ENCODE assay signal across 8 cellular contexts in genomic region chr19:38374332-38375097, GRCh38. TPM values are rescaled to one million over a fixed set of nuclear protein-coding genes. Genes with fewer than 3 reads are reported as not detected.
DNase-seq lines count a peak whose midpoint lies in the region; ATAC-seq and TF ChIP-seq lines count a peak whose summit lies in the region.

Gene PSMD8 (plus strand): TSS chr19:38374571. CDS start chr19:38374602, 31 bp downstream.

- dilution Hi-C loops in mammary epithelial cell (cut with HindIII; ENCODE audit: low sequenced_read_pairs): no loop called here

- no peaks in the 10 kb centered on the region for H4K20me1 ChIP-seq in mammary epithelial cell (ENCODE audit: insufficient read depth, low read length)

- H2AFZ ChIP-seq in mammary epithelial cell (ENCODE audit: low read depth, low read length): peak within 1 kb of the TSS; percentile 89

- ATAC-seq in GM18873 (IDR thresholded peaks at IDR 0.05; ENCODE audit: low FRiP score, unreplicated experiment): peak; percentile 84
- peak; percentile 89 for ATAC-seq in HG03139 (IDR thresholded peaks at IDR 0.05; ENCODE audit: unreplicated experiment)

- H3K9ac ChIP-seq in mammary epithelial cell (ENCODE audit: insufficient read depth, low read length) (peak within 1 kb of the TSS; percentile 92), iPS-20b (ENCODE audit: low read depth, low read length) (peak within 1 kb of the TSS; percentile 96)

- H3K27me3 ChIP-seq in WERI-Rb-1 (ENCODE audit: insufficient read depth, low read depth, severe bottlenecking): no peaks in the 10 kb centered on the region
- no peaks in the 10 kb centered on the region for H3K27me3 ChIP-seq in mammary epithelial cell (ENCODE audit: insufficient read depth, low read length)
- peaks cover 10% of the 10 kb centered on the region; the same call in 1 of the 2 replicates for H3K27me3 ChIP-seq in iPS-20b (ENCODE audit: insufficient read depth, low read length)

- H3K4me2 ChIP-seq in mammary epithelial cell (ENCODE audit: insufficient read depth, low read depth, low read length): peak within 1 kb of the TSS; percentile 86

- BruUV-seq in mammary epithelial cell (replicated peaks; lab: Mats Ljungman, UMichigan): TSS peak; percentile 14

- intact Hi-C loops in mammary epithelial cell (cut with micrococcal nuclease): loop anchor here (1.0 kb wide), 3 partner anchors 12 to 38 kb away; no protein-coding TSS in a partner anchor

- H3K79me2 ChIP-seq in mammary epithelial cell (ENCODE audit: insufficient read depth, low read length): peaks cover 44% of the 10 kb centered on the region

- in situ Hi-C loops in mammary epithelial cell (cut with MboI; ENCODE audit: low sequenced_read_pairs in 2 of 2): no loop called here

- peak; percentile 99 for DNase-seq in AG08395 (ENCODE audit: low spot score)
- DNase-seq in NCI-H2227 (lab: John Stamatoyannopoulos, UW; ENCODE audit: unreplicated experiment): peak; percentile 100
- peak; percentile 99 for DNase-seq in WERI-Rb-1
- peak; percentile 99 for DNase-seq in mammary epithelial cell

- H3K4me1 ChIP-seq in mammary epithelial cell (ENCODE audit: insufficient read depth, low read length) (peaks cover 14% of the 10 kb centered on the region), iPS-20b (ENCODE audit: insufficient read depth, low read length) (no peaks in the 10 kb centered on the region)

- H3K27ac ChIP-seq in WERI-Rb-1: peak within 1 kb of the TSS; percentile 92
- H3K27ac ChIP-seq in mammary epithelial cell (ENCODE audit: insufficient read depth, low read depth, low read length): peak within 1 kb of the TSS; percentile 83
- H3K27ac ChIP-seq in iPS-20b (ENCODE audit: low read length): peak within 1 kb of the TSS; percentile 68
- peak within 1 kb of the TSS; percentile 59 to 97 (median 93) for H3K27ac ChIP-seq in skin epidermis

- H3K4me3 ChIP-seq in WERI-Rb-1 (ENCODE audit: low read depth, low read length) (peak within 1 kb of the TSS; percentile 73), mammary epithelial cell (replicated peaks in 1 of 3; ENCODE audit: insufficient read depth in 1 of 3, low read depth in 2 of 3, low read length in 3 of 3) (peak within 1 kb of the TSS; percentile 79 to 94 (median 93)), iPS-20b (ENCODE audit: low read length) (peak within 1 kb of the TSS; percentile 96), skin epidermis (peak within 1 kb of the TSS; percentile 57 to 91 (median 82))

- WGBS in mammary epithelial cell (ENCODE audit: low coverage, missing lambda C conversion rate): 2% methylated on average over 26 of the region's 65 CpGs

- H3K36me3 ChIP-seq in WERI-Rb-1: peaks cover 35% of the 10 kb centered on the region
- peaks cover 16% of the 10 kb centered on the region for H3K36me3 ChIP-seq in mammary epithelial cell (ENCODE audit: insufficient read depth, low read length)
- peaks cover 21% of the 10 kb centered on the region for H3K36me3 ChIP-seq in iPS-20b (ENCODE audit: insufficient read depth, low read depth, low read length)

- CTCF ChIA-PET in mammary epithelial cell (lab: Charles Lee; ENCODE audit: low non-redundant PET): interaction anchor here (0.7 to 1.1 kb wide), 3 partner anchors 28 to 141 kb away, joined by 3 to 7 read pairs (median 6); partner anchors contain the start of genes CATSPERG and FAM98C

- H3K9me3 ChIP-seq in WERI-Rb-1 (ENCODE audit: severe bottlenecking): no peaks in the 10 kb centered on the region
- no peaks in the 10 kb centered on the region for H3K9me3 ChIP-seq in mammary epithelial cell (replicated peaks; ENCODE audit: insufficient read depth, low read length)
- no peaks in the 10 kb centered on the region for H3K9me3 ChIP-seq in iPS-20b (ENCODE audit: insufficient read depth, low read depth, low read length)

- TF ChIP-seq CTCF in WERI-Rb-1 (IDR thresholded peaks at IDR 0.05; ENCODE audit: low read depth, low read length) (peak; percentile 23; the same call in 1 of the 2 replicates), mammary epithelial cell (conservative IDR thresholded peaks at IDR 0.05 in 1 of 2, IDR thresholded peaks at IDR 0.05 in 1 of 2; ENCODE audit: extremely low read depth in 1 of 2, insufficient read depth in 1 of 2, low read depth in 1 of 2, low read length in 2 of 2) (peak in 1 of 2 donors; percentile 33)

RNA-seq across cellular contexts. Expression of gene PSMD8, which starts in this region (rescaled TPM):
- 100 to 1,000 TPM; 247 to 401 TPM for total RNA-seq in mammary epithelial cell
- polyA plus RNA-seq in mammary epithelial cell: 458 TPM
- 202 TPM for polyA minus RNA-seq in mammary epithelial cell

Comparison
In these comparisons a context has a peak if more than half of its experiments do, and no peak if none do; other contexts are left out.
1. Peak in every context shown above with its lines: DNase-seq, ATAC-seq, H3K4me3 ChIP-seq and H3K27ac ChIP-seq.